ENCODE assay signal across 16 cellular contexts in the genomic region with DNA sequence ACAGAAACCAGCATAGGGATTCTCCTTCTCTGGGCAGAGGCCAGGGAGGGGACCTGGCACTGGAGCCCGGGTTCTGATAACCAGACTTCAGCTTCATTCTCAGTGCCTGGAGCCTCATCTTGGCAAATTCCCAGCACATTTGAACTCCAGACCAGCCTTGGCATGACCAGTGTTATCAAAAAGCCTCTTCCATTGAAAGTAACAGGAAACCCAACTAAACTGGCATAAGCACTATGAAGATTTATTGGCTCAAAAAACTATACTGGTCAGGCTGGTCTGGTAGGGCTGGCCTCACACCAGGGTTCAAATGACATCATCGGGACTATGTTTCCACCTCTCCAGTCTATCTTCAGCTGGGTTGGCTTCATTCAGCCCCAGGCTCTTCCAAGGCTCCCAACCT. TPM values are rescaled to one million over a fixed set of nuclear protein-coding genes. Genes with fewer than 3 reads are reported as not detected.
DNase-seq lines count a peak whose midpoint lies in the region; ATAC-seq and TF ChIP-seq lines count a peak whose summit lies in the region.
"Had no signal": no experiment of that assay in that cellular context is flagged by ENCODE, and none has a peak within 500 bp of the region (broad histone marks: within the 10 kb centered on the region; RNA-seq: fewer than 3 reads in every experiment).

No MANE protein-coding gene starts in this region.

- no peaks in the 10 kb centered on the region for H3K36me3 ChIP-seq in right atrium auricular region

- DNase-seq in left cardiac atrium: no peak
- DNase-seq in right atrium auricular region (ENCODE audit: low spot score): no peak
- DNase-seq in NCI-H2029 treated with DMSO at 0.1 percent for 48 hours (lab: John Stamatoyannopoulos, UW): peak; percentile 52
- no peak for DNase-seq in left lobe of liver (ENCODE audit: low spot score)
- no peak for DNase-seq in COLO668 (lab: John Stamatoyannopoulos, UW; ENCODE audit: unreplicated experiment)
- DNase-seq in NCI-H187 treated with DMSO at 0.1 percent for 48 hours (lab: John Stamatoyannopoulos, UW): no peak
- no peak for DNase-seq in NOMO-1 treated with DMSO at 0.1 percent for 48 hours (lab: John Stamatoyannopoulos, UW; ENCODE audit: unreplicated experiment)
- DNase-seq: CD4-positive, CD25-positive, alpha-beta regulatory T cell; DMS79; GF-D8; GOT3; NCI-H2081; NCI-H2227 treated with DMSO at 0.1 percent for 48 hours; NCI-H524 treated with DMSO at 0.1 percent for 48 hours; PC-3 had no signal

- no peak overlapping the region for H3K27ac ChIP-seq in right atrium auricular region

- TF ChIP-seq CTCF in right atrium auricular region (IDR thresholded peaks at IDR 0.05): no peak

- ATAC-seq in left cardiac atrium (peak; percentile 23 to 31), left lobe of liver (peak; percentile 48)
- ATAC-seq: K562, PC-3 had no signal

- intact Hi-C loops in left cardiac atrium (cut with DNase I): no loop called here

- no peaks in the 10 kb centered on the region for H3K9me3 ChIP-seq in right atrium auricular region

- H3K4me1 ChIP-seq in right atrium auricular region: peaks cover 0 to 14% of the 10 kb centered on the region in 2 donors

- no peaks in the 10 kb centered on the region for H3K27me3 ChIP-seq in right atrium auricular region

- H3K4me3 ChIP-seq in right atrium auricular region: no peak overlapping the region
- H3K4me3 ChIP-seq: K562 had no signal

RNA-seq across cellular contexts. Expression of a gene that starts 48.1 kb away (rescaled TPM):
- total RNA-seq in left cardiac atrium (10 to 100 TPM; 42.8 to 48.7 TPM), right atrium auricular region (10 to 100 TPM; 28.4 to 30.5 TPM), left lobe of liver (19.6 TPM)
